ENCODE assay signal across 11 cellular contexts in the genomic region with DNA sequence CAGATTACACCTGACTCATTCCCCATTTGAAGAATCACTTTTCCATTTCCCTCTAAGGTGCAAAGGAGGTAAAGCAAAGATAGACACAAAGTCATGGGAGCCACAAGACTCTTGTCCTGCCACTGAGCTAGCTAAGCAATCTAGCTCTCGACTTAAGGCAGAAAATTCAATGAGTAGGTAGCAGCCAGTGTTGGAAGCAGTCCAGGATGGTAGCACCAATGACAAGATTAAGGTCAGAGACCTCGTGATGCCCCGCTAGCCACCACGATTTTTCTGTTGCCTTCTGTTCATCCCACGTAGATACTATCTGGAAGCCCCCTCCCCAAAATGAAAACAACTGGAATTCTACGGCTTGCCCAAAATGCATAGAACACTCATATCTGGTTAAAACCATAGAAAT. TPM values are rescaled to one million over a fixed set of nuclear protein-coding genes. Genes with fewer than 3 reads are reported as not detected.
DNase-seq lines count a peak whose midpoint lies in the region; ATAC-seq and TF ChIP-seq lines count a peak whose summit lies in the region.
"Had no signal": no experiment of that assay in that cellular context is flagged by ENCODE, and none has a peak within 500 bp of the region (broad histone marks: within the 10 kb centered on the region; RNA-seq: fewer than 3 reads in every experiment).

No MANE protein-coding gene starts in this region.

- H3K79me2 ChIP-seq in hepatocyte: peaks cover 13% of the 10 kb centered on the region

- no peaks in the 10 kb centered on the region for H3K9me3 ChIP-seq in hepatocyte (ENCODE audit: low read depth)
- no peaks in the 10 kb centered on the region for H3K9me3 ChIP-seq in stomach smooth muscle (ENCODE audit: control insufficient read depth in 2 of 2, low read length in 2 of 2)

- no peaks in the 10 kb centered on the region for H3K9me3 Mint-ChIP-seq in activated T-cell treated with anti-CD3 and anti-CD28 coated beads, Interleukin-2, amount 50 U/mL, for 4 hours
- H3K9me3 Mint-ChIP-seq in activated B cell treated with CpG ODN at 0.5 μM for 24 hours: no peaks in the 10 kb centered on the region

- peaks cover 65% of the 10 kb centered on the region for H3K4me1 Mint-ChIP-seq in activated T-cell treated with anti-CD3 and anti-CD28 coated beads, Interleukin-2, amount 50 U/mL, for 4 hours (ENCODE audit: low read depth)
- peaks cover 60% of the 10 kb centered on the region for H3K4me1 Mint-ChIP-seq in activated B cell treated with CpG ODN at 0.5 μM for 24 hours

- 91% methylated on average over 6 of the region's 6 CpGs for WGBS in hepatocyte (ENCODE audit: low lambda C conversion rate, missing lambda C conversion rate)

- intact Hi-C loops in activated B cell treated with CpG ODN at 0.5 μM for 24 hours (cut with micrococcal nuclease): loop anchor here (5.0 kb wide), 1 partner anchor 132 kb away; no protein-coding TSS in a partner anchor

- POLR2A ChIA-PET in activated B cell treated with CpG ODN at 0.5 μM for 24 hours (lab: Charles Lee): interaction anchor here (0.6 to 4.2 kb wide), 6 partner anchors 8 to 249 kb away, joined by 9 to 104 read pairs (median 74); partner anchors contain the start of genes GAPDH, MRPL51 and TAPBPL

- H3K4me3 Mint-ChIP-seq in activated T-cell treated with anti-CD3 and anti-CD28 coated beads, Interleukin-2, amount 50 U/mL, for 4 hours: peak overlapping the region; percentile 85
- peak overlapping the region; percentile 92 for H3K4me3 Mint-ChIP-seq in activated B cell treated with CpG ODN at 0.5 μM for 24 hours

- CTCF ChIA-PET in activated B cell treated with CpG ODN at 0.5 μM for 24 hours (lab: Charles Lee): interaction anchor here (3.1 to 4.6 kb wide), 2 partner anchors 45 to 69 kb away, joined by 21 to 41 read pairs; no protein-coding TSS in a partner anchor

- H3K27me3 Mint-ChIP-seq in activated T-cell treated with anti-CD3 and anti-CD28 coated beads, Interleukin-2, amount 50 U/mL, for 4 hours (ENCODE audit: low read depth): no peaks in the 10 kb centered on the region
- H3K27me3 Mint-ChIP-seq in activated B cell treated with CpG ODN at 0.5 μM for 24 hours: no peaks in the 10 kb centered on the region

- H4K20me1 ChIP-seq in hepatocyte (ENCODE audit: insufficient read depth, poor library complexity, severe bottlenecking): no peaks in the 10 kb centered on the region

- no peak for TF ChIP-seq CTCF in activated B cell treated with CpG ODN at 0.5 μM for 24 hours (IDR thresholded peaks at IDR 0.05)
- TF ChIP-seq CTCF in hepatocyte (IDR thresholded peaks at IDR 0.05; ENCODE audit: poor library complexity): no peak

- no peaks in the 10 kb centered on the region for H3K36me3 ChIP-seq in hepatocyte (replicated peaks; ENCODE audit: insufficient read depth, low read depth)
- H3K36me3 ChIP-seq in stomach smooth muscle (ENCODE audit: control insufficient read depth in 2 of 2, insufficient read depth in 2 of 2, low read length in 2 of 2): peaks cover 19 to 20% of the 10 kb centered on the region in 2 donors

- H3K4me1 ChIP-seq in hepatocyte (ENCODE audit: insufficient read depth): peaks cover 7% of the 10 kb centered on the region
- H3K4me1 ChIP-seq in stomach smooth muscle (ENCODE audit: control insufficient read depth, insufficient read depth, low read length): peaks cover 21% of the 10 kb centered on the region

- no peaks in the 10 kb centered on the region for H3K9me2 ChIP-seq in hepatocyte (replicated peaks; ENCODE audit: insufficient read depth)

- no peak overlapping the region for H3K27ac ChIP-seq in hepatocyte
- H3K27ac ChIP-seq in stomach smooth muscle (ENCODE audit: low read length): no peak overlapping the region

- ATAC-seq in activated T-cell treated with anti-CD3 and anti-CD28 coated beads, Interleukin-2, amount 50 U/mL, for 4 hours: no peak
- ATAC-seq in activated B cell treated with CpG ODN at 0.5 μM for 24 hours (ENCODE audit: low read depth): no peak
- ATAC-seq in HG02852 (IDR thresholded peaks at IDR 0.05; ENCODE audit: unreplicated experiment): no peak

- peaks cover 36% of the 10 kb centered on the region for H3K36me3 Mint-ChIP-seq in activated T-cell treated with anti-CD3 and anti-CD28 coated beads, Interleukin-2, amount 50 U/mL, for 4 hours (ENCODE audit: insufficient read depth)
- H3K36me3 Mint-ChIP-seq in activated B cell treated with CpG ODN at 0.5 μM for 24 hours (ENCODE audit: low read depth): peaks cover 37% of the 10 kb centered on the region

- H3K27ac Mint-ChIP-seq in activated B cell treated with CpG ODN at 0.5 μM for 24 hours: peak overlapping the region; percentile 94

- H3K4me2 ChIP-seq in hepatocyte: peak overlapping the region; percentile 97

- H3K9ac ChIP-seq in stomach smooth muscle (ENCODE audit: low read length in 2 of 2): peak overlapping the region; percentile 13 to 51

- H3K4me3 ChIP-seq in hepatocyte (no peak overlapping the region), stomach smooth muscle (ENCODE audit: low read length in 2 of 2) (peak overlapping the region; percentile 87 to 90)

- H3K27me3 ChIP-seq in hepatocyte (no peaks in the 10 kb centered on the region), stomach smooth muscle (ENCODE audit: control insufficient read depth in 1 of 2, insufficient read depth in 2 of 2, low read length in 2 of 2) (no peaks in the 10 kb centered on the region)

- H2AFZ ChIP-seq in hepatocyte: no peak overlapping the region

- DNase-seq in activated T-cell treated with anti-CD3 and anti-CD28 coated beads, Interleukin-2, amount 50 U/mL, for 4 hours: no peak
- no peak for DNase-seq in activated T-cell treated with anti-CD3 and anti-CD28 coated beads, Interleukin-2, amount 50 U/mL, for 1 hour
- no peak for DNase-seq in activated B cell treated with CpG ODN at 0.5 μM for 24 hours
- no peak for DNase-seq in hepatocyte (ENCODE audit: low spot score)
- no peak for DNase-seq in activated CD4-positive, CD25-positive, alpha-beta regulatory T cell treated with anti-CD3 and anti-CD28 coated beads, Interleukin-2, amount 50 U/mL, for 72 hours
- no peak for DNase-seq in SKM-1 treated with dmso at 0.1 percent for 144 hours (lab: John Stamatoyannopoulos, UW; ENCODE audit: unreplicated experiment)
- DNase-seq: C1 segment of cervical spinal cord, NCI-H2029 treated with DMSO at 0.1 percent for 48 hours had no signal

RNA-seq across cellular contexts. Expression of gene VAMP1, which starts 1.4 kb away (rescaled TPM):
- 10 to 100 TPM; 17.1 to 22.9 (median 21.6) TPM for total RNA-seq in activated T-cell treated with anti-CD3 and anti-CD28 coated beads, Interleukin-2, amount 50 U/mL, for 4 hours
- total RNA-seq in activated B cell treated with CpG ODN at 0.5 μM for 24 hours (32.9 and 34.5 TPM in 2 replicates), hepatocyte (0.88 and 5.0 TPM in 2 replicates)
- polyA plus RNA-seq in hepatocyte: 5.9 and 8.0 TPM in 2 replicates

RNA-seq across cellular contexts. Expression of gene TAPBPL, which starts 17.2 kb away (rescaled TPM):
- total RNA-seq in activated T-cell treated with anti-CD3 and anti-CD28 coated beads, Interleukin-2, amount 50 U/mL, for 4 hours: 10 to 100 TPM; 24.4 to 36.6 (median 30.0) TPM
- total RNA-seq in activated B cell treated with CpG ODN at 0.5 μM for 24 hours (52.5 and 64.0 TPM in 2 replicates), hepatocyte (8.2 and 11.7 TPM in 2 replicates)
- 9.7 and 10.8 TPM in 2 replicates for polyA plus RNA-seq in hepatocyte

RNA-seq across cellular contexts. Expression of gene MRPL51, which starts 24.0 kb away (rescaled TPM):
- 100 to 1,000 TPM; 249 to 262 (median 256) TPM for total RNA-seq in activated T-cell treated with anti-CD3 and anti-CD28 coated beads, Interleukin-2, amount 50 U/mL, for 4 hours
- total RNA-seq in activated B cell treated with CpG ODN at 0.5 μM for 24 hours: 130 and 145 TPM in 2 replicates
- 57.4 and 81.6 TPM in 2 replicates for total RNA-seq in hepatocyte
- 231 and 267 TPM in 2 replicates for polyA plus RNA-seq in hepatocyte

RNA-seq across cellular contexts. Expression of gene CD27, which starts 24.3 kb away (rescaled TPM):
- 100 to 1,000 TPM in 1 of 3 donors, 10 to 100 TPM in 2; 52.3 to 100 (median 89.8) TPM for total RNA-seq in activated T-cell treated with anti-CD3 and anti-CD28 coated beads, Interleukin-2, amount 50 U/mL, for 4 hours
- 39.3 and 43.8 TPM in 2 replicates for total RNA-seq in activated B cell treated with CpG ODN at 0.5 μM for 24 hours
- total RNA-seq in hepatocyte: not detected in 2 replicates
- polyA plus RNA-seq in hepatocyte: 0.15 and 0.44 TPM in 2 replicates
- total RNA-seq: epithelial cell of proximal tubule had no signal

RNA-seq across cellular contexts. Expression of gene NCAPD2, which starts 24.8 kb away (rescaled TPM):
- total RNA-seq in activated T-cell treated with anti-CD3 and anti-CD28 coated beads, Interleukin-2, amount 50 U/mL, for 4 hours: 10 to 100 TPM; 29.8 to 36.1 (median 32.9) TPM
- total RNA-seq in activated B cell treated with CpG ODN at 0.5 μM for 24 hours: 38.4 and 40.9 TPM in 2 replicates
- total RNA-seq in hepatocyte: 26.7 and 31.4 TPM in 2 replicates
- polyA plus RNA-seq in hepatocyte: 13.7 and 17.4 TPM in 2 replicates
